22 cellular contexts compared by ENCODE assay signal in genomic region chr16:50595854-50596253, GRCh38. TPM values are rescaled to one million over a fixed set of nuclear protein-coding genes. Genes with fewer than 3 reads are reported as not detected.
A peak's percentile ranks its signal among the peaks of the same experiment; 100 is the strongest.
DNase-seq lines count a peak whose midpoint lies in the region; ATAC-seq, FAIRE-seq and TF ChIP-seq lines count a peak whose summit lies in the region.
"Had no signal": no experiment of that assay in that cellular context is flagged by ENCODE, and none has a peak within 500 bp of the region (broad histone marks: within the 10 kb centered on the region; RNA-seq: fewer than 3 reads in every experiment).

No MANE protein-coding gene starts in this region.

- no peak overlapping the region for H4K91ac ChIP-seq in H1 (replicated peaks; ENCODE audit: insufficient read length, low read length)
- no peak overlapping the region for H4K91ac ChIP-seq in neuronal stem cell (ENCODE audit: low read depth, low read length, poor library complexity)

- H4K20me1 ChIP-seq in H1 (replicated peaks in 1 of 2; ENCODE audit: control insufficient read depth in 1 of 2, insufficient read depth in 2 of 2, low read length in 2 of 2), result peaks cover 0 to 3% of the 10 kb centered on the region in 2 experiments

- no peaks in the 10 kb centered on the region for H3K79me2 ChIP-seq in H1 (ENCODE audit: control insufficient read depth in 1 of 2, insufficient read depth in 2 of 2, low read length in 2 of 2)

- FAIRE-seq in H1 (lab: Jason Lieb, UNC), result no peak
- FAIRE-seq: GM12891, GM18507, GM19239 had no signal

- no peak overlapping the region for H3K9ac ChIP-seq in H1 (replicated peaks in 1 of 4; ENCODE audit: extremely low read depth in 1 of 4, low read depth in 3 of 4, low read length in 3 of 4)
- no peak overlapping the region for H3K9ac ChIP-seq in neuronal stem cell (ENCODE audit: low read depth, low read length, poor library complexity)
- H3K9ac ChIP-seq: GM23248 had no signal

- peak overlapping the region; percentile 32 for H3K27ac Mint-ChIP-seq in T-helper 17 cell

- H3K27ac ChIP-seq in heart right ventricle, result no peak overlapping the region
- H3K27ac ChIP-seq in H1 (ENCODE audit: low read depth, low read length), result no peak overlapping the region
- no peak overlapping the region for H3K27ac ChIP-seq in neuronal stem cell (replicated peaks; ENCODE audit: low read length)
- H3K27ac ChIP-seq in foreskin keratinocyte, result no peak overlapping the region
- H3K27ac ChIP-seq: GM23248 had no signal

- H2BK15ac ChIP-seq in H1 (ENCODE audit: low read length) (no peak overlapping the region), neuronal stem cell (ENCODE audit: low read length) (no peak overlapping the region)

- H3K23ac ChIP-seq in H1 (ENCODE audit: insufficient read length) (no peak overlapping the region), neuronal stem cell (ENCODE audit: low read depth, low read length, poor library complexity) (peak overlapping the region; percentile 25)

- POLR2A ChIA-PET in H1 (lab: Charles Lee; ENCODE audit: partially characterized antibody), result no interaction called here

- peak overlapping the region; percentile 27; the same call in 1 of the 2 replicates for H2BK12ac ChIP-seq in H1 (ENCODE audit: low read depth, low read length)
- H2BK12ac ChIP-seq in neuronal stem cell (ENCODE audit: low read length), result no peak overlapping the region

- TF ChIP-seq CTCF in heart right ventricle (IDR thresholded peaks at IDR 0.05) (no peak), H1 (IDR thresholded peaks at IDR 0.05; ENCODE audit: control extremely low read depth in 1 of 3, insufficient read depth in 1 of 3, low read depth in 1 of 3, low read length in 3 of 3) (no peak), foreskin keratinocyte (conservative IDR thresholded peaks at IDR 0.05) (no peak)

- H3K18ac ChIP-seq in H1 (ENCODE audit: extremely low read depth, low read length), result no peak overlapping the region
- H3K18ac ChIP-seq in neuronal stem cell (ENCODE audit: low read length), result peak overlapping the region; percentile 15

- H2AFZ ChIP-seq in H1 (ENCODE audit: low read length) (no peak overlapping the region), neuronal stem cell (ENCODE audit: low read length) (no peak overlapping the region)
- H2AFZ ChIP-seq: GM23248 had no signal

- H3K36me3 Mint-ChIP-seq in T-helper 17 cell (ENCODE audit: low read depth), result no peaks in the 10 kb centered on the region
- H3K36me3 Mint-ChIP-seq: CD4-positive, alpha-beta memory T cell had no signal

- H2AK5ac ChIP-seq in H1 (ENCODE audit: low read depth, low read length), result no peak overlapping the region
- peak overlapping the region; percentile 20 for H2AK5ac ChIP-seq in neuronal stem cell (ENCODE audit: low read depth, low read length)

- H3K23me2 ChIP-seq in H1 (ENCODE audit: low read depth, low read length), result no peaks in the 10 kb centered on the region; the same call in 1 of the 2 replicates

- DNase-seq in Right ventricle myocardium inferior (ENCODE audit: missing footprints), result peak; percentile 48
- no peak for DNase-seq in heart right ventricle
- no peak for DNase-seq in T-helper 17 cell
- no peak for DNase-seq in H1 (ENCODE audit: low read depth in 1 of 2, low spot score in 2 of 2)
- DNase-seq in neuronal stem cell (ENCODE audit: low spot score), result no peak
- DNase-seq in foreskin keratinocyte, result no peak
- DNase-seq: C1 segment of cervical spinal cord; Calu3; CD4-positive, alpha-beta memory T cell; COR-L47; DMS53; DMS79 treated with DMSO at 0.1 percent for 48 hours; GF-D8; GM23248; H9 had no signal

- H3K56ac ChIP-seq in H1 (replicated peaks; ENCODE audit: insufficient read length, low read depth, low read length), result no peak overlapping the region

- H3K4me3 ChIP-seq in heart right ventricle (no peak overlapping the region), H1 (ENCODE audit: extremely low read depth in 1 of 4, insufficient read depth in 2 of 4, low read depth in 3 of 4, low read length in 4 of 4) (no peak overlapping the region), neuronal stem cell (ENCODE audit: low read length in 2 of 2) (no peak overlapping the region)
- H3K4me3 ChIP-seq: GM23248 had no signal

- no peak overlapping the region for H2BK20ac ChIP-seq in H1 (ENCODE audit: low read length)

- CTCF ChIA-PET in H1 (lab: Charles Lee; ENCODE audit: partially characterized antibody), result interaction anchor here (3.7 to 16.9 kb wide), 3 partner anchors 15 to 211 kb away, joined by 27 to 279 read pairs (median 41); no protein-coding TSS in a partner anchor

- H3K4me1 ChIP-seq in heart right ventricle (peaks cover 0 to 36% (median 12%) of the 10 kb centered on the region in 9 donors), H1 (replicated peaks in 1 of 4; ENCODE audit: control insufficient read depth in 3 of 4, insufficient read depth in 4 of 4, low read length in 3 of 4) (peaks cover 0 to 19% (median 10%) of the 10 kb centered on the region in 4 experiments; a peak in 6 of 7 replicates), neuronal stem cell (ENCODE audit: control insufficient read depth in 2 of 2, insufficient read depth in 1 of 2, low read depth in 1 of 2, low read length in 2 of 2) (peaks cover 5% of the 10 kb centered on the region in 2 donors), foreskin keratinocyte (no peaks in the 10 kb centered on the region)

- H3K4me2 ChIP-seq in H1 (ENCODE audit: insufficient read depth in 1 of 2, low read depth in 2 of 2, low read length in 2 of 2) (no peak overlapping the region), neuronal stem cell (ENCODE audit: insufficient read depth, low read length, poor library complexity, severe bottlenecking) (no peak overlapping the region)

- H2BK5ac ChIP-seq in H1 (ENCODE audit: low read depth, low read length), result no peak overlapping the region
- H2BK5ac ChIP-seq in neuronal stem cell (ENCODE audit: low read length), result no peak overlapping the region

- no peak overlapping the region for H3K4me3 Mint-ChIP-seq in T-helper 17 cell
- H3K4me3 Mint-ChIP-seq: CD4-positive, alpha-beta memory T cell; H9 had no signal

- intact Hi-C loops in Right ventricle myocardium inferior (cut with DNase I) (no loop called here), heart right ventricle (cut with DNase I) (loop anchor here in 6 of 10 donors (2.0 to 10.0 kb wide), 4 partner anchors 69 to 1499 kb away; no protein-coding TSS in a partner anchor)

- ATAC-seq in Right ventricle myocardium inferior (no peak), heart right ventricle (no peak), T-helper 17 cell (no peak), foreskin keratinocyte (no peak), GM19328 (IDR thresholded peaks at IDR 0.05; ENCODE audit: unreplicated experiment) (no peak), GM21825 (IDR thresholded peaks at IDR 0.05; ENCODE audit: unreplicated experiment) (no peak)
- ATAC-seq: HCT116 had no signal

- H3K36me3 ChIP-seq in heart right ventricle, result no peaks in the 10 kb centered on the region
- no peaks in the 10 kb centered on the region for H3K36me3 ChIP-seq in H1 (ENCODE audit: control insufficient read depth in 2 of 4, insufficient read depth in 4 of 4, low read length in 3 of 4)
- no peaks in the 10 kb centered on the region for H3K36me3 ChIP-seq in neuronal stem cell (replicated peaks in 1 of 2; ENCODE audit: control insufficient read depth in 2 of 2, insufficient read depth in 2 of 2, low read length in 2 of 2)

- H3K79me1 ChIP-seq in H1 (ENCODE audit: low read depth, low read length), result no peaks in the 10 kb centered on the region
- H3K79me1 ChIP-seq in neuronal stem cell (ENCODE audit: low read depth, low read length), result no peaks in the 10 kb centered on the region

- WGBS in heart right ventricle, 2 donors, result 91 to 93% methylated on average over 2 of the region's 2 CpGs
- 97% methylated on average over 2 of the region's 2 CpGs; no CpG with 5 or more reads in 1 of the 2 experiments for WGBS in H1 (ENCODE audit: extremely low coverage in 1 of 2, insufficient coverage in 1 of 2, insufficient read length in 1 of 2, insufficient replicate concordance in 2 of 2, low coverage in 1 of 2, low lambda C conversion rate in 2 of 2, missing lambda C conversion rate in 1 of 2), 2 experiments
- WGBS in neuronal stem cell (ENCODE audit: extremely low coverage in 2 of 2, insufficient read length in 2 of 2, insufficient replicate concordance in 1 of 2), 2 donors, result no CpG with 5 or more reads among the region's 2 CpGs

- H4K8ac ChIP-seq in H1 (ENCODE audit: extremely low read depth, insufficient read depth, low read length), result no peak overlapping the region
- no peak overlapping the region for H4K8ac ChIP-seq in neuronal stem cell (ENCODE audit: low read depth, low read length)

- no peak overlapping the region for H4K5ac ChIP-seq in H1 (ENCODE audit: insufficient read length, low read depth, low read length)

- H2BK120ac ChIP-seq in H1 (replicated peaks; ENCODE audit: low read depth, low read length), result no peak overlapping the region
- H2BK120ac ChIP-seq in neuronal stem cell (ENCODE audit: low read depth, low read length), result no peak overlapping the region

- H3K27me3 ChIP-seq in heart right ventricle (no peaks in the 10 kb centered on the region), H1 (replicated peaks in 1 of 4; ENCODE audit: control insufficient read depth in 3 of 4, extremely low read depth in 1 of 4, insufficient read depth in 3 of 4, low read length in 3 of 4) (no peaks in the 10 kb centered on the region; a peak in 1 of 7 replicates), neuronal stem cell (ENCODE audit: control insufficient read depth in 3 of 3, insufficient read depth in 3 of 3, low read depth in 1 of 3, low read length in 3 of 3) (no peaks in the 10 kb centered on the region), foreskin keratinocyte (no peaks in the 10 kb centered on the region)

- no peak for TF ChIP-seq RAD21 in H1 (IDR thresholded peaks at IDR 0.05 in 1 of 2, conservative IDR thresholded peaks at IDR 0.05 in 1 of 2; ENCODE audit: low read depth in 2 of 2, low read length in 2 of 2)

- H3K4ac ChIP-seq in H1 (replicated peaks; ENCODE audit: insufficient read length, low read depth, low read length), result no peak overlapping the region
- no peak overlapping the region for H3K4ac ChIP-seq in neuronal stem cell (ENCODE audit: low read length)

- TF ChIP-seq EP300 in H1 (IDR thresholded peaks at IDR 0.05; ENCODE audit: borderline replicate concordance in 1 of 2, low read depth in 2 of 2, low read length in 2 of 2), result no peak

- H3K9me3 ChIP-seq in heart right ventricle, result no peaks in the 10 kb centered on the region
- no peaks in the 10 kb centered on the region for H3K9me3 ChIP-seq in T-helper 17 cell (ENCODE audit: control insufficient read depth, low read length, poor library complexity, severe bottlenecking)
- no peaks in the 10 kb centered on the region for H3K9me3 ChIP-seq in H1 (ENCODE audit: insufficient read depth in 2 of 2, low read depth in 1 of 2, low read length in 1 of 2)
- no peaks in the 10 kb centered on the region for H3K9me3 ChIP-seq in neuronal stem cell (replicated peaks in 1 of 2; ENCODE audit: control insufficient read depth in 2 of 2, insufficient read depth in 1 of 2, low read depth in 1 of 2, low read length in 2 of 2)

- H3K14ac ChIP-seq in H1 (ENCODE audit: insufficient read length) (no peak overlapping the region), neuronal stem cell (ENCODE audit: low read length) (no peak overlapping the region)

- peaks cover 11% of the 10 kb centered on the region for H3K4me1 Mint-ChIP-seq in T-helper 17 cell

- H3K27me3 Mint-ChIP-seq in T-helper 17 cell, result no peaks in the 10 kb centered on the region
- H3K27me3 Mint-ChIP-seq: CD4-positive, alpha-beta memory T cell had no signal

- no peak for TF ChIP-seq POLR2A in H1 (IDR thresholded peaks at IDR 0.05; ENCODE audit: control extremely low read depth in 1 of 2, low read depth in 2 of 2, low read length in 2 of 2)

RNA-seq across cellular contexts. Expression of gene NKD1, which starts 47.7 kb away (rescaled TPM):
- total RNA-seq in Right ventricle myocardium inferior (0.43 TPM), heart right ventricle (1 to 10 TPM in 1 of 10 donors, under 1 TPM in 9; 0.22 to 1.1 (median 0.52) TPM), T-helper 17 cell (1 to 10 TPM; 1.5 to 2.8 TPM), foreskin keratinocyte (0.48 and 0.60 TPM in 2 replicates)
- polyA plus RNA-seq in heart right ventricle (under 1 TPM; 0.22 TPM), H1 (2011; rRNA removed) (0.64 and 0.70 TPM in 2 replicates), foreskin keratinocyte (0.10 and 0.36 TPM in 2 replicates)
- 3.1 and 4.5 TPM in 2 replicates for total RNA-seq in H1 (2021; fragmentation: NEBNext Ultra II Directional; extraction: Animal tissue kit (Norgen Biotek cat#: 25700))
- polyA plus RNA-seq in H1 (2011; cell fraction: cytosol; rRNA removed), result 0.69 TPM
- 1.6 TPM for polyA plus RNA-seq in H1 (2011; cell fraction: nucleus; rRNA removed)
- 1.0 to 1.8 TPM (median 1.3 TPM) in 4 replicates for polyA plus RNA-seq in H1 (2012, experiment 1 of 2)
- 0.35 TPM for polyA plus RNA-seq in H1 (2012, experiment 2 of 2)
- 0.69 TPM for polyA plus RNA-seq in H1 (2013, experiment 1 of 2)
- 0.81 TPM for polyA plus RNA-seq in H1 (2013, experiment 2 of 2)
- 0.88 and 2.9 TPM in 2 replicates for polyA minus RNA-seq in H1 (2011; rRNA and poly(A)+ RNA removed)
- 0.59 TPM for polyA minus RNA-seq in H1 (2011; cell fraction: cytosol; rRNA and poly(A)+ RNA removed)
- polyA minus RNA-seq in H1 (2011; cell fraction: nucleus; rRNA and poly(A)+ RNA removed), result 0.80 TPM
- polyA plus RNA-seq in neuronal stem cell (2013, experiment 1 of 2), result 1.4 TPM
- polyA plus RNA-seq in neuronal stem cell (2013, experiment 2 of 2), result 1.7 TPM
- total RNA-seq: G401, GM23248 had no signal
- polyA plus RNA-seq: GM23248 had no signal
